ENCODE assay signal across 8 cellular contexts in genomic region chr4:53366301-53366716, GRCh38. TPM values are rescaled to one million over a fixed set of nuclear protein-coding genes. Genes with fewer than 3 reads are reported as not detected.
DNase-seq lines count a peak whose midpoint lies in the region; ATAC-seq and TF ChIP-seq lines count a peak whose summit lies in the region.

No MANE protein-coding gene starts in this region.

- DNase-seq in thoracic aorta (ENCODE audit: low spot score) (no peak), DMS153 treated with DMSO at 0.1 percent for 48 hours (lab: John Stamatoyannopoulos, UW; ENCODE audit: unreplicated experiment) (no peak), LoVo (ENCODE audit: low spot score) (no peak), NOMO-1 (lab: John Stamatoyannopoulos, UW; ENCODE audit: unreplicated experiment in 2 of 2) (no peak)

- H3K27ac ChIP-seq in ACC112 (ENCODE audit: low read depth, low read length): no peak overlapping the region
- peak overlapping the region; percentile 71 for H3K27ac ChIP-seq in VCaP
- H3K27ac ChIP-seq in iPS-18a (ENCODE audit: low read length): no peak overlapping the region
- H3K27ac ChIP-seq in thoracic aorta: peak overlapping the region in 1 of 2 donors; percentile 44

- H3K36me3 ChIP-seq in ACC112 (ENCODE audit: insufficient read depth, low read length) (no peaks in the 10 kb centered on the region), iPS-18a (ENCODE audit: control insufficient read depth, low read depth, low read length) (no peaks in the 10 kb centered on the region), thoracic aorta (no peaks in the 10 kb centered on the region)

- ATAC-seq in GM21515 (IDR thresholded peaks at IDR 0.05; ENCODE audit: unreplicated experiment): peak; percentile 14
- ATAC-seq in thoracic aorta (ENCODE audit: insufficient number of reproducible peaks, low FRiP score, low read depth): no peak

- H3K4me1 ChIP-seq in ACC112 (ENCODE audit: control insufficient read depth, insufficient read depth, low read length, unreplicated experiment): peaks cover 18% of the 10 kb centered on the region
- no peaks in the 10 kb centered on the region for H3K4me1 ChIP-seq in iPS-18a (ENCODE audit: control insufficient read depth, low read depth, low read length)
- H3K4me1 ChIP-seq in thoracic aorta (ENCODE audit: control insufficient read depth in 1 of 2, low read depth in 2 of 2): peaks cover 17 to 37% of the 10 kb centered on the region in 2 donors

- H3K27me3 ChIP-seq in ACC112 (ENCODE audit: insufficient read depth, low read length) (no peaks in the 10 kb centered on the region), iPS-18a (ENCODE audit: control insufficient read depth, insufficient read depth, low read length) (peaks cover 45% of the 10 kb centered on the region), thoracic aorta (replicated peaks; ENCODE audit: insufficient read depth) (no peaks in the 10 kb centered on the region)

- H3K79me2 ChIP-seq in ACC112 (ENCODE audit: control insufficient read depth, insufficient read depth, low read length, unreplicated experiment): peaks cover 30% of the 10 kb centered on the region

- H3K4me3 ChIP-seq in ACC112 (ENCODE audit: low read depth, low read length) (peak overlapping the region; percentile 93), iPS-18a (ENCODE audit: low read length) (peak overlapping the region; percentile 95), thoracic aorta (peak overlapping the region; percentile 91)

- H3K9me3 ChIP-seq in iPS-18a (ENCODE audit: control insufficient read depth, low read depth, low read length) (no peaks in the 10 kb centered on the region), thoracic aorta (no peaks in the 10 kb centered on the region)

- TF ChIP-seq CTCF in VCaP (conservative IDR thresholded peaks at IDR 0.05) (no peak), thoracic aorta (IDR thresholded peaks at IDR 0.05) (no peak)

- H3K9ac ChIP-seq in iPS-18a (ENCODE audit: low read length): no peak overlapping the region

- peak overlapping the region; percentile 93 for H2AFZ ChIP-seq in ACC112 (ENCODE audit: low read length, unreplicated experiment)

RNA-seq across cellular contexts. Expression of gene SCFD2, which starts 0.4 kb away (rescaled TPM):
- 10 to 100 TPM; 20.3 to 27.4 TPM for total RNA-seq in thoracic aorta

RNA-seq across cellular contexts. Expression of gene FIP1L1, which starts 11.1 kb away (rescaled TPM):
- total RNA-seq in thoracic aorta: 10 to 100 TPM; 29.5 to 57.9 TPM
